17 cellular contexts compared by ENCODE assay signal in the genomic region with DNA sequence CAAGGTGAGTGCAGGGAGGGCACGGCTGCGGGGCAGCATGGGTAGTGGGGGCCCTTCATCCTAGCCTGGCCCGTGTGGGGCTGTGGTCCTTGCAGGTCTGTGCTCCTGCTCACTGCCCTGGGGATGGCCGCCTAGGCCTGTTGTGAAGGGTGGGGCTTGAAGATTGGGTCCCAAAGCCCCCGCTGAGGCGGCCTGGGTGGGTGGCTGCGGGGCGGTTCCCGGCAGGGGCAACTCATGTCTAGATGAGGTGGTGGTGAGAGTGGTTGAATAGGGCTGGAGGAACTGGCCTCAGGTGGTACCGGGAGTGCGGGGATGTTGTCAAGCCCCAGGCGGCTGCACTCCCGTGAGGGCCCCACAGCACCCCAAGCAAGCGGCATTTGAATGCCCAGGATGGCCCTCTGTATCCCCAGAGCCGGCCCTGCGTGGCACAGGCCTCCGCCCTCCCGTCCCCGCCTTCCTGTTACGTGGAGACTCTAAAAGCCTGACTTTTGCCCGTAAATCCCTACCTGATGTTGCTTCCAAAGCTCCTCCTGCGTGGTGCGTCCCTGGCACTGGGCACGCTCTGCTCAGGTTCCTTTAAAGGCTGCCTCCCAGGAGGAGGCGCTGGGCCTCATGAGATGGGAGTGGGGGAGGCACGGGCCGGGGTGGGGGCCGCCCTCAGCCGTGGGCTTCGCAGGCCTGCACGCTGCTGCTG. TPM values are rescaled to one million over a fixed set of nuclear protein-coding genes. Genes with fewer than 3 reads are reported as not detected.
DNase-seq lines count a peak whose midpoint lies in the region; ATAC-seq and TF ChIP-seq lines count a peak whose summit lies in the region.
"Had no signal": no experiment of that assay in that cellular context is flagged by ENCODE, and none has a peak within 500 bp of the region (broad histone marks: within the 10 kb centered on the region; RNA-seq: fewer than 3 reads in every experiment).

No MANE protein-coding gene starts in this region.

- no peaks in the 10 kb centered on the region for H3K4me1 ChIP-seq in right atrium auricular region
- no peaks in the 10 kb centered on the region for H3K4me1 ChIP-seq in iPS-15b (ENCODE audit: control insufficient read depth, insufficient read depth, low read length)
- peaks cover 16 to 17% of the 10 kb centered on the region in 2 experiments for H3K4me1 ChIP-seq in trophoblast cell (ENCODE audit: control insufficient read depth in 1 of 2, insufficient read depth in 2 of 2, low read length in 2 of 2)

- H4K12ac ChIP-seq in trophoblast cell (ENCODE audit: low read depth, low read length): no peak overlapping the region

- H3K9me3 ChIP-seq in right atrium auricular region: no peaks in the 10 kb centered on the region
- H3K9me3 ChIP-seq in iPS-15b (ENCODE audit: control insufficient read depth, insufficient read depth, low read length): no peaks in the 10 kb centered on the region
- no peaks in the 10 kb centered on the region for H3K9me3 ChIP-seq in trophoblast cell (ENCODE audit: insufficient read depth, low read depth, low read length)
- H3K9me3 ChIP-seq: BLaER1 treated with 17β-estradiol and CSF1 and Interleukin-3, amounts not matched to agents 10 nM and 100 nM had no signal

- TF ChIP-seq CTCF in right atrium auricular region (IDR thresholded peaks at IDR 0.05): no peak

- H3K27ac ChIP-seq in right atrium auricular region (no peak overlapping the region), trophoblast cell (ENCODE audit: low read depth, low read length) (no peak overlapping the region)

- H3K79me2 ChIP-seq in trophoblast cell (ENCODE audit: control insufficient read depth, insufficient read depth, low read length, poor library complexity): peaks cover 4% of the 10 kb centered on the region

- H3K4me3 ChIP-seq in right atrium auricular region: no peak overlapping the region
- H3K4me3 ChIP-seq in H7 (ENCODE audit: insufficient read depth, low read depth, low read length): no peak overlapping the region
- H3K4me3 ChIP-seq in iPS-15b (ENCODE audit: low read depth, low read length): no peak overlapping the region
- H3K4me3 ChIP-seq in trophoblast cell (ENCODE audit: low read depth, low read length): no peak overlapping the region
- H3K4me3 ChIP-seq: BLaER1 treated with 17β-estradiol and CSF1 and Interleukin-3, amounts not matched to agents 10 nM and 100 nM had no signal

- no peak overlapping the region for H2BK5ac ChIP-seq in trophoblast cell (ENCODE audit: low read depth, low read length, poor library complexity)

- no peak overlapping the region for H3K14ac ChIP-seq in trophoblast cell (ENCODE audit: low read length)

- no peak overlapping the region for H3K4ac ChIP-seq in trophoblast cell (ENCODE audit: low read depth, low read length)

- ATAC-seq in left ventricle myocardium superior: no peak
- ATAC-seq in activated CD4-positive, CD25-positive, alpha-beta regulatory T cell treated with anti-CD3 and anti-CD28 coated beads, Interleukin-2, amount 50 U/mL, for 24 hours: no peak

- H3K9ac ChIP-seq in iPS-15b (ENCODE audit: low read depth, low read length) (peak overlapping the region; percentile 24), trophoblast cell (ENCODE audit: low read length) (no peak overlapping the region)

- H3K27me3 ChIP-seq in right atrium auricular region (no peaks in the 10 kb centered on the region), H7 (ENCODE audit: control insufficient read depth, insufficient read depth, low read length) (no peaks in the 10 kb centered on the region), iPS-15b (ENCODE audit: control insufficient read depth, insufficient read depth, low read length) (no peaks in the 10 kb centered on the region), trophoblast cell (ENCODE audit: insufficient read depth, low read length) (no peaks in the 10 kb centered on the region)
- H3K27me3 ChIP-seq: BLaER1 treated with 17β-estradiol and CSF1 and Interleukin-3, amounts not matched to agents 10 nM and 100 nM had no signal

- H4K8ac ChIP-seq in trophoblast cell (ENCODE audit: low read depth, low read length): no peak overlapping the region

- H4K91ac ChIP-seq in trophoblast cell (ENCODE audit: low read depth, low read length): peak overlapping the region; percentile 84

- intact Hi-C loops in left ventricle myocardium superior (cut with micrococcal nuclease): no loop called here

- H3K79me1 ChIP-seq in trophoblast cell (ENCODE audit: low read length): peaks cover 12% of the 10 kb centered on the region

- WGBS in trophoblast cell (ENCODE audit: extremely low coverage, insufficient coverage, insufficient read length): no CpG with 5 or more reads among the region's 31 CpGs

- no peak overlapping the region for H3K23ac ChIP-seq in trophoblast cell (ENCODE audit: low read length)

- H2AK5ac ChIP-seq in trophoblast cell (ENCODE audit: low read length): peak overlapping the region; percentile 38

- H2BK120ac ChIP-seq in trophoblast cell (ENCODE audit: insufficient read depth, low read length, poor library complexity): no peak overlapping the region

- H2BK12ac ChIP-seq in trophoblast cell (ENCODE audit: low read length): no peak overlapping the region

- H3K18ac ChIP-seq in trophoblast cell (ENCODE audit: low read length): no peak overlapping the region

- DNase-seq in left ventricle myocardium superior (peak; percentile 27), right atrium auricular region (ENCODE audit: low spot score) (no peak), H7 (peak; percentile 73), trophoblast cell (no peak), NCI-H2107 (lab: John Stamatoyannopoulos, UW) (no peak)
- no peak for DNase-seq in stimulated activated CD4-positive, alpha-beta T cell treated with anti-CD3 and anti-CD28 coated beads, Interleukin-2, amount 100 ng/mL, for 24 hours
- DNase-seq: 8988T; AML-193; Calu3; CD4-positive, CD25-positive, alpha-beta regulatory T cell; DMS 273 treated with DMSO at 0.1 percent for 48 hours; IMR-90 had no signal

- H2AFZ ChIP-seq in trophoblast cell (ENCODE audit: insufficient read depth, low read length, poor library complexity): no peak overlapping the region

- H3K36me3 ChIP-seq in right atrium auricular region (peaks cover 7% of the 10 kb centered on the region), H7 (replicated peaks; ENCODE audit: control insufficient read depth, insufficient read depth, low read length) (peaks cover 1% of the 10 kb centered on the region; the same call in 1 of the 2 replicates), iPS-15b (ENCODE audit: control insufficient read depth, insufficient read depth, low read length) (peaks cover 42% of the 10 kb centered on the region), trophoblast cell (ENCODE audit: control insufficient read depth in 1 of 2, insufficient read depth in 2 of 2, low read length in 2 of 2) (peaks cover 31 to 32% of the 10 kb centered on the region in 2 experiments)

- H3K4me2 ChIP-seq in trophoblast cell (ENCODE audit: low read length): no peak overlapping the region
- H3K4me2 ChIP-seq: BLaER1 treated with 17β-estradiol and CSF1 and Interleukin-3, amounts not matched to agents 10 nM and 100 nM had no signal

RNA-seq across cellular contexts. Expression of gene SPPL2B, which starts 15.0 kb away (rescaled TPM):
- total RNA-seq in left ventricle myocardium superior (25.9 TPM), right atrium auricular region (10 to 100 TPM; 16.7 to 19.8 TPM)
- 65.9 and 75.3 TPM in 2 replicates for total RNA-seq in H7 (2014; rRNA removed; shearing (Covaris generic))
- 27.5 and 28.8 TPM in 2 replicates for polyA plus RNA-seq in trophoblast cell (2013)

RNA-seq across cellular contexts. Expression of gene LSM7, which starts 15.1 kb away (rescaled TPM):
- 43.8 TPM for total RNA-seq in left ventricle myocardium superior
- total RNA-seq in right atrium auricular region: 100 to 1,000 TPM in 1 of 2 donors, 10 to 100 TPM in 1; 38.6 to 104 TPM
- total RNA-seq in H7 (2014; rRNA removed; shearing (Covaris generic)): 320 and 421 TPM in 2 replicates
- polyA plus RNA-seq in trophoblast cell (2013): 193 and 208 TPM in 2 replicates

RNA-seq across cellular contexts. Expression of gene TMPRSS9, which starts 16.6 kb away (rescaled TPM):
- total RNA-seq in left ventricle myocardium superior: not detected
- not detected for total RNA-seq in right atrium auricular region
- total RNA-seq in H7 (2014; rRNA removed; shearing (Covaris generic)): 0.48 TPM in 1 of 2 replicates, not detected in the other
- 0.15 and 0.18 TPM in 2 replicates for polyA plus RNA-seq in trophoblast cell (2013)
- total RNA-seq: Calu3, Daoy, IMR-90 had no signal
- polyA plus RNA-seq: CD4-positive, CD25-positive, alpha-beta regulatory T cell; IMR-90 had no signal

RNA-seq across cellular contexts. Expression of gene LINGO3, which starts 35.5 kb away (rescaled TPM):
- total RNA-seq in left ventricle myocardium superior (not detected), right atrium auricular region (not detected)
- total RNA-seq in H7 (2014; rRNA removed; shearing (Covaris generic)): 1.1 and 2.7 TPM in 2 replicates
- not detected in 2 replicates for polyA plus RNA-seq in trophoblast cell (2013)
- total RNA-seq: Calu3, H1, IMR-90 had no signal
- polyA plus RNA-seq: IMR-90 had no signal

Comparison
In these comparisons a context has a peak if more than half of its experiments do, and no peak if none do; other contexts are left out.
1. DNase-seq: peak in left ventricle myocardium superior (single experiment) and H7 (single experiment); none in right atrium auricular region (single experiment), trophoblast cell (0 of 2), NCI-H2107 (single experiment) and stimulated activated CD4-positive, alpha-beta T cell treated with anti-CD3 and anti-CD28 coated beads, Interleukin-2, amount 100 ng/mL, for 24 hours (0 of 2).